Comparison of ENCODE assay signal across 8 cellular contexts in genomic region chr6:21885532-21886089, GRCh38.
A peak's percentile ranks its signal among the peaks of the same experiment; 100 is the strongest.
DNase-seq lines count a peak whose midpoint lies in the region; ATAC-seq and TF ChIP-seq lines count a peak whose summit lies in the region.

No MANE protein-coding gene starts in this region.

- DNase-seq in AG09309 (ENCODE audit: low read depth) (peak; percentile 85), NCI-H82 treated with DMSO at 0.1 percent for 48 hours (lab: John Stamatoyannopoulos, UW; ENCODE audit: unreplicated experiment) (peak; percentile 84), fibroblast of gingiva (ENCODE audit: low read depth) (peak; percentile 81), non-pigmented ciliary epithelial cell (ENCODE audit: low read depth) (peak; percentile 68)
- DNase-seq in stimulated activated CD4-positive, alpha-beta T cell treated with anti-CD3 and anti-CD28 coated beads, Interleukin-4, amount 100 ng/mL, for 24 hours: no peak

- no peak overlapping the region for H3K4me3 ChIP-seq in AG09309 (ENCODE audit: control insufficient read depth, low read depth, low read length)

- no peak for TF ChIP-seq CTCF in AG09309 (IDR thresholded peaks at IDR 0.05; ENCODE audit: control insufficient read depth, insufficient read depth, low read depth, low read length, missing control alignments)

- ATAC-seq in HG02571 (IDR thresholded peaks at IDR 0.05; ENCODE audit: unreplicated experiment) (no peak), HG02973 (IDR thresholded peaks at IDR 0.05; ENCODE audit: unreplicated experiment) (no peak), HG03354 (IDR thresholded peaks at IDR 0.05; ENCODE audit: poor library complexity, severe bottlenecking, unreplicated experiment) (no peak)
